In the genomic region with DNA sequence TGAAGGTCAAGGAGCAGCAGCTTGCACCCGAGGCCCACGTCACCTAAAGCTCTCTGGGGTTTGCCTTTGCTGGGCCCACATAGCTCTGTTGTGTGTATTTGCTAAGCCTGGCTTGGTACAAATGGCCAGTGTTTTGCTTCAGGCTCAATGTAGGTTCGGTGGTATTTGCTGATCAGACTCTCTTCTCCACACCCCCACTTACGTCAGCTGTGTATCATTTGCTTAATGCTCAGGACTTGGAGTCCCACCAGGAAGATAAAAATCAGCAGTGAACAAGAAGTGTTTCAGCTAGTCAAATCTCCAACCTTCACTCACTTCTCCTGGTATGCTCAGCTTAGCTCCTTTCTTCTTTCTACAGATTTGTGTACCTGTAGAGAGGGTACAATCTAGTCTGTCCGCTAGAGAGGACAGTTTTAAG, we compare ENCODE assay signal across 23 cellular contexts. TPM values are rescaled to one million over a fixed set of nuclear protein-coding genes. Genes with fewer than 3 reads are reported as not detected.
A peak's percentile ranks its signal among the peaks of the same experiment; 100 is the strongest.
DNase-seq lines count a peak whose midpoint lies in the region; ATAC-seq, FAIRE-seq and TF ChIP-seq lines count a peak whose summit lies in the region.
"Had no signal": no experiment of that assay in that cellular context is flagged by ENCODE, and none has a peak within 500 bp of the region (broad histone marks: within the 10 kb centered on the region; RNA-seq: fewer than 3 reads in every experiment).

No MANE protein-coding gene starts in this region.

- peaks cover 9% of the 10 kb centered on the region for H3K4me1 Mint-ChIP-seq in MCF 10A (ENCODE audit: insufficient read depth, unreplicated experiment)
- H3K4me1 Mint-ChIP-seq: nephron had no signal

- H3K4me3 ChIP-seq in kidney (ENCODE audit: low read length in 2 of 2) (no peak overlapping the region), skeletal muscle satellite cell (ENCODE audit: low read length) (no peak overlapping the region), mucosa of descending colon (no peak overlapping the region)

- CTCF ChIA-PET in MCF 10A (lab: Yijun Ruan, JAX), result interaction anchor here (1.6 to 9.5 kb wide), 4 partner anchors 22 to 204 kb away, joined by 5 to 149 read pairs (median 34); no protein-coding TSS in a partner anchor

- no peak for FAIRE-seq in kidney (lab: Jason Lieb, UNC)
- FAIRE-seq: astrocyte, TTC549 had no signal

- H3K27me3 ChIP-seq in skeletal muscle satellite cell (ENCODE audit: control insufficient read depth, insufficient read depth, low read length), result no peaks in the 10 kb centered on the region

- POLR2A ChIA-PET in MCF 10A (lab: Yijun Ruan, JAX), result interaction anchor here (0.6 to 1.6 kb wide), 3 partner anchors 10 to 25 kb away, joined by 3 to 7 read pairs (median 4); no protein-coding TSS in a partner anchor

- peaks cover 5% of the 10 kb centered on the region for H3K36me3 Mint-ChIP-seq in MCF 10A (ENCODE audit: insufficient read depth, unreplicated experiment)
- H3K36me3 Mint-ChIP-seq: CD8-positive, alpha-beta T cell had no signal

- H3K36me3 ChIP-seq in kidney (ENCODE audit: control insufficient read depth in 1 of 2, insufficient read depth in 2 of 2, low read length in 2 of 2), result no peaks in the 10 kb centered on the region
- no peaks in the 10 kb centered on the region for H3K36me3 ChIP-seq in skeletal muscle satellite cell (ENCODE audit: insufficient read depth, low read length)
- no peaks in the 10 kb centered on the region for H3K36me3 ChIP-seq in mucosa of descending colon (ENCODE audit: low read depth)

- peak overlapping the region in 1 of 2 donors; percentile 35 for H3K9ac ChIP-seq in kidney (ENCODE audit: low read length in 2 of 2)
- no peak overlapping the region for H3K9ac ChIP-seq in skeletal muscle satellite cell (ENCODE audit: low read depth, low read length)

- peak overlapping the region; percentile 32 for H3K27ac Mint-ChIP-seq in MCF 10A (ENCODE audit: low read depth, unreplicated experiment)
- H3K27ac Mint-ChIP-seq: activated CD4-positive, alpha-beta memory T cell treated with anti-CD3 and anti-CD28 coated beads, Interleukin-2, amount 10 ng/mL, durations not matched to agents 7 days and 5 days; CD8-positive, alpha-beta T cell; dendritic cell treated with granulocyte-macrophage colony-stimulating factor and Interleukin-4, amounts not matched to agents 40 ng/mL and 50 ng/mL, for 4 days; nephron had no signal

- H3K27ac ChIP-seq in kidney (ENCODE audit: low read depth in 2 of 2, low read length in 2 of 2), result peak overlapping the region; percentile 39 to 69

- H3K9me3 Mint-ChIP-seq in MCF 10A (ENCODE audit: unreplicated experiment), result no peaks in the 10 kb centered on the region
- H3K9me3 Mint-ChIP-seq: activated CD4-positive, alpha-beta memory T cell treated with anti-CD3 and anti-CD28 coated beads, Interleukin-2, amount 10 ng/mL, durations not matched to agents 7 days and 5 days; CD8-positive, alpha-beta T cell; dendritic cell treated with granulocyte-macrophage colony-stimulating factor and Interleukin-4, amounts not matched to agents 40 ng/mL and 50 ng/mL, for 4 days; nephron had no signal

- ATAC-seq in mucosa of descending colon (no peak), HG02678 (IDR thresholded peaks at IDR 0.05; ENCODE audit: unreplicated experiment) (no peak)
- ATAC-seq: CD8-positive, alpha-beta T cell; SK-N-SH treated with all-trans-retinoic acid at 6 μM for 48 hours had no signal

- DNase-seq in EH (ENCODE audit: low read depth) (peak; percentile 72), MCF 10A (ENCODE audit: unreplicated experiment) (no peak), kidney (no peak), mucosa of descending colon (no peak), HCEC 1CT (no peak), activated gamma-delta T cell (lab: John Stamatoyannopoulos, UW) (no peak)
- DNase-seq: ACHN; activated CD4-positive, alpha-beta memory T cell treated with anti-CD3 and anti-CD28 coated beads, Interleukin-2, amount 10 ng/mL, durations not matched to agents 7 days and 5 days; CD8-positive, alpha-beta T cell; DND-41; GOT3; MM.1S; NCI-H2029; NCI-H524; stimulated activated CD4-positive, alpha-beta T cell treated with anti-CD3 and anti-CD28 coated beads, Interleukin-1b, Interleukin-23, amount 100 ng/mL, for 48 hours had no signal

- H3K9me3 ChIP-seq in kidney (ENCODE audit: control insufficient read depth in 1 of 2, low read length in 2 of 2), result no peaks in the 10 kb centered on the region
- no peaks in the 10 kb centered on the region for H3K9me3 ChIP-seq in skeletal muscle satellite cell (replicated peaks; ENCODE audit: low read length)
- no peaks in the 10 kb centered on the region for H3K9me3 ChIP-seq in mucosa of descending colon

- H3K4me3 Mint-ChIP-seq in MCF 10A (ENCODE audit: unreplicated experiment), result no peak overlapping the region
- H3K4me3 Mint-ChIP-seq: activated CD4-positive, alpha-beta memory T cell treated with anti-CD3 and anti-CD28 coated beads, Interleukin-2, amount 10 ng/mL, durations not matched to agents 7 days and 5 days; CD8-positive, alpha-beta T cell; dendritic cell treated with granulocyte-macrophage colony-stimulating factor and Interleukin-4, amounts not matched to agents 40 ng/mL and 50 ng/mL, for 4 days; nephron had no signal

- no TSS peak for BruUV-seq in MCF 10A (replicated peaks; lab: Mats Ljungman, UMichigan)

- H3K27me3 Mint-ChIP-seq in MCF 10A (ENCODE audit: insufficient read depth, unreplicated experiment), result no peaks in the 10 kb centered on the region

- H3K4me2 ChIP-seq in skeletal muscle satellite cell (ENCODE audit: low read length), result peak overlapping the region; percentile 46

- TF ChIP-seq CTCF in MCF 10A (IDR thresholded peaks at IDR 0.05; ENCODE audit: unreplicated experiment) (no peak), kidney (IDR thresholded peaks at IDR 0.05; ENCODE audit: borderline replicate concordance, extremely low read depth, insufficient read depth) (no peak), mucosa of descending colon (IDR thresholded peaks at IDR 0.05) (no peak)

- intact Hi-C loops in MCF 10A (cut with micrococcal nuclease), result loop anchor here (5.0 kb wide), 1 partner anchor 700 kb away; no protein-coding TSS in a partner anchor
- intact Hi-C loops in kidney (cut with DNase I), result loop anchor here (5.0 kb wide), 1 partner anchor 205 kb away; no protein-coding TSS in a partner anchor
- intact Hi-C loops in mucosa of descending colon (cut with DNase I, micrococcal nuclease), result loop anchor here in 1 of 2 donors (10.0 kb wide), 1 partner anchor 203 kb away; no protein-coding TSS in a partner anchor

- H3K4me1 ChIP-seq in kidney (ENCODE audit: control insufficient read depth in 1 of 2, insufficient read depth in 1 of 2, low read depth in 1 of 2, low read length in 2 of 2) (peaks cover 0 to 5% of the 10 kb centered on the region in 2 donors), skeletal muscle satellite cell (ENCODE audit: control insufficient read depth, insufficient read depth, low read length) (peaks cover 8% of the 10 kb centered on the region), mucosa of descending colon (ENCODE audit: low read depth) (peaks cover 8% of the 10 kb centered on the region)

RNA-seq across cellular contexts. Expression of a gene that starts 4.8 kb away (rescaled TPM):
- total RNA-seq in MCF 10A (2022) (4.2 and 5.9 TPM in 2 replicates), kidney (2.6 TPM), mucosa of descending colon (1 to 10 TPM in 2 of 3 donors, under 1 TPM in 1; 0.31 to 2.5 (median 1.4) TPM)
- polyA plus RNA-seq in kidney (ENCODE audit: insufficient read depth, low read depth, low replicate concordance), result 4.0 TPM
- 1.7 and 1.8 TPM in 2 replicates for total RNA-seq in skeletal muscle satellite cell (2012; rRNA removed)

RNA-seq across cellular contexts. Expression of a gene that starts 21.9 kb away (rescaled TPM):
- total RNA-seq in MCF 10A (2022), result not detected in 2 replicates
- total RNA-seq in kidney, result 0.16 TPM
- polyA plus RNA-seq in kidney (ENCODE audit: insufficient read depth, low read depth, low replicate concordance), result 0.19 TPM
- total RNA-seq in skeletal muscle satellite cell (2012; rRNA removed), result 0.22 and 0.25 TPM in 2 replicates
- total RNA-seq in mucosa of descending colon, result under 1 TPM; 0.28 to 0.49 (median 0.41) TPM

RNA-seq across cellular contexts. Expression of a gene that starts 41.0 kb away (rescaled TPM):
- total RNA-seq in MCF 10A (2022), result not detected in 2 replicates
- 1.0 TPM for total RNA-seq in kidney
- 1.1 TPM for polyA plus RNA-seq in kidney (ENCODE audit: insufficient read depth, low read depth, low replicate concordance)
- total RNA-seq in skeletal muscle satellite cell (2012; rRNA removed), result 0.25 TPM in 1 of 2 replicates, not detected in the other
- 1 to 10 TPM in 1 of 3 donors, under 1 TPM in 2; 0.38 to 1.2 (median 0.39) TPM for total RNA-seq in mucosa of descending colon
- total RNA-seq: activated CD4-positive, alpha-beta memory T cell treated with anti-CD3 and anti-CD28 coated beads, Interleukin-2, amount 10 ng/mL, durations not matched to agents 7 days and 5 days; CD8-positive, alpha-beta T cell; lung microvascular endothelial cell had no signal
